ENCODE assay signal across 15 cellular contexts in genomic region chr6:108799356-108799720, GRCh38.
"Had no signal": no experiment of that assay in that cellular context is flagged by ENCODE, and none has a peak within 500 bp of the region (broad histone marks: within the 10 kb centered on the region; RNA-seq: fewer than 3 reads in every experiment).

No MANE protein-coding gene starts in this region.

- H3K4me1 ChIP-seq: thyroid gland, uterus had no signal

- H3K27me3 Mint-ChIP-seq: activated CD4-positive, alpha-beta memory T cell treated with anti-CD3 and anti-CD28 coated beads for 36 hours; activated naive CD8-positive, alpha-beta T cell treated with anti-CD3 and anti-CD28 coated beads for 36 hours had no signal

- DNase-seq: activated CD4-positive, alpha-beta T cell treated with anti-CD3 and anti-CD28 coated beads for 1 hour; cerebellar nuclear complex; foreskin keratinocyte; pancreas; T1000; uterus had no signal

- H3K27me3 ChIP-seq: heart left ventricle, pancreas, stomach, thyroid gland, uterus had no signal

- ATAC-seq: left colon had no signal

- H3K36me3 Mint-ChIP-seq: activated CD4-positive, alpha-beta memory T cell treated with anti-CD3 and anti-CD28 coated beads for 36 hours; activated naive CD8-positive, alpha-beta T cell treated with anti-CD3 and anti-CD28 coated beads for 36 hours had no signal

- H3K9me3 Mint-ChIP-seq: activated CD4-positive, alpha-beta memory T cell treated with anti-CD3 and anti-CD28 coated beads for 36 hours; activated naive CD8-positive, alpha-beta T cell treated with anti-CD3 and anti-CD28 coated beads for 36 hours; activated T-cell treated with anti-CD3 and anti-CD28 coated beads, Interleukin-2, amount 50 U/mL, for 4 hours; neural crest cell had no signal

- H3K4me3 Mint-ChIP-seq: activated CD4-positive, alpha-beta memory T cell treated with anti-CD3 and anti-CD28 coated beads for 36 hours; neural crest cell had no signal

- H3K27ac ChIP-seq: foreskin keratinocyte, heart left ventricle, thyroid gland, uterus had no signal

- H3K4me3 ChIP-seq: heart left ventricle, lung, pancreas, stomach, thyroid gland, uterus had no signal

- H3K9me3 ChIP-seq: heart left ventricle, pancreas, stomach, thyroid gland, uterus had no signal

- H3K36me3 ChIP-seq: heart left ventricle, pancreas, stomach, thyroid gland, uterus had no signal
